ENCODE assay signal across 34 cellular contexts in the genomic region with DNA sequence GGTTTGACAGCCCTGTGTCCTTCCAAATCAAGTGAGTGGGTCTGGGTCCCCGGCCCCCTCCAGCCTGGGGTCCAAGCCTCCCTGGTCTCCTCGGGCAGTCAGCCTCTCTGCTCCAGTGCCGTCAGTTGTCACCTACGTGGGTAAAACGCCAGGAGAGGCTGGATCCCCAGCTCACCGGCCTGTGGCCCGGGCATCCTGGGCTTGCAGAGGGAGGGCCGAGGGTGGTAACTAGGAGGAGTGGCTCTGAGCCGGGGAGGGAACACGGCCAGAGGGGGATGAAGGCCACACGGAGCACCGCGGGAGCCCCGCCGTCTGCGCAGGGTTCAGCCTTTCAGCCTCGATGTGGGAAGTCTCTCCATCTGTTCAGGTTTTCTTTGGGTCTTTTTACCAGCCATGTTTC. TPM values are rescaled to one million over a fixed set of nuclear protein-coding genes. Genes with fewer than 3 reads are reported as not detected.
DNase-seq lines count a peak whose midpoint lies in the region; ATAC-seq and TF ChIP-seq lines count a peak whose summit lies in the region.
"Had no signal": no experiment of that assay in that cellular context is flagged by ENCODE, and none has a peak within 500 bp of the region (broad histone marks: within the 10 kb centered on the region; RNA-seq: fewer than 3 reads in every experiment).

No MANE protein-coding gene starts in this region.

- peaks cover 50% of the 10 kb centered on the region for H3K27me3 Mint-ChIP-seq in CD4-positive, alpha-beta T cell

- no peak for ATAC-seq in CD4-positive, alpha-beta T cell (ENCODE audit: poor library complexity)
- ATAC-seq: esophagus mucosa; foreskin keratinocyte; natural killer cell treated with Interleukin-12 subunit alpha and Interleukin-12 subunit beta and Interleukin-15 and Interleukin-18, amount 100 ng/mL, for 72 hours had no signal

- CTCF ChIA-PET in CD4-positive, alpha-beta T cell (lab: Charles Lee): no interaction called here

- WGBS in neuronal stem cell (ENCODE audit: extremely low coverage in 2 of 2, insufficient read length in 2 of 2, insufficient replicate concordance in 1 of 2), 2 donors: no CpG with 5 or more reads among the region's 17 CpGs

- no peak overlapping the region for H2BK120ac ChIP-seq in neuronal stem cell (ENCODE audit: low read depth, low read length)

- no peak overlapping the region for H2BK5ac ChIP-seq in neuronal stem cell (ENCODE audit: low read length)

- no peaks in the 10 kb centered on the region for H3K79me1 ChIP-seq in neuronal stem cell (ENCODE audit: low read depth, low read length)

- H3K4ac ChIP-seq in neuronal stem cell (ENCODE audit: low read length): no peak overlapping the region

- TF ChIP-seq POLR2A in Raji (IDR thresholded peaks at IDR 0.05; ENCODE audit: insufficient read depth, low read depth, low read length): 0 out of 2 replicates have a peak, but pooled peaks have one; percentile 22

- peaks cover 10% of the 10 kb centered on the region for H3K4me1 Mint-ChIP-seq in CD4-positive, alpha-beta T cell (ENCODE audit: low read depth)

- no peak overlapping the region for H3K4me3 Mint-ChIP-seq in CD4-positive, alpha-beta T cell
- H3K4me3 Mint-ChIP-seq: activated B cell treated with CpG ODN at 0.5 μM for 24 hours; activated naive CD4-positive, alpha-beta T cell treated with anti-CD3 and anti-CD28 coated beads, Interleukin-2, amount 50 U/mL, for 24 hours; CD8-positive, alpha-beta memory T cell; endodermal cell; natural killer cell treated with Interleukin-12 subunit alpha and Interleukin-12 subunit beta and Interleukin-15 and Interleukin-18, amount 100 ng/mL, for 72 hours had no signal

- no peak overlapping the region for H3K14ac ChIP-seq in neuronal stem cell (ENCODE audit: low read length)

- intact Hi-C loops in left ventricle myocardium inferior (cut with micrococcal nuclease): no loop called here
- intact Hi-C loops in CD4-positive, alpha-beta T cell (cut with DNase I, micrococcal nuclease): no loop called here

- no peaks in the 10 kb centered on the region for H3K9me3 Mint-ChIP-seq in CD4-positive, alpha-beta T cell
- H3K9me3 Mint-ChIP-seq: activated B cell treated with CpG ODN at 0.5 μM for 24 hours; activated naive CD4-positive, alpha-beta T cell treated with anti-CD3 and anti-CD28 coated beads, Interleukin-2, amount 50 U/mL, for 24 hours; CD8-positive, alpha-beta memory T cell; endodermal cell; natural killer cell treated with Interleukin-12 subunit alpha and Interleukin-12 subunit beta and Interleukin-15 and Interleukin-18, amount 100 ng/mL, for 72 hours had no signal

- peak overlapping the region; percentile 14 for H2BK12ac ChIP-seq in neuronal stem cell (ENCODE audit: low read length)

- no peak overlapping the region for H3K27ac Mint-ChIP-seq in CD4-positive, alpha-beta T cell
- H3K27ac Mint-ChIP-seq: activated B cell treated with CpG ODN at 0.5 μM for 24 hours; activated naive CD4-positive, alpha-beta T cell treated with anti-CD3 and anti-CD28 coated beads, Interleukin-2, amount 50 U/mL, for 24 hours; CD8-positive, alpha-beta memory T cell; endodermal cell; natural killer cell treated with Interleukin-12 subunit alpha and Interleukin-12 subunit beta and Interleukin-15 and Interleukin-18, amount 100 ng/mL, for 72 hours had no signal

- H3K36me3 ChIP-seq in left ventricle myocardium inferior: no peaks in the 10 kb centered on the region
- H3K36me3 ChIP-seq in neuronal stem cell (replicated peaks in 1 of 2; ENCODE audit: control insufficient read depth in 2 of 2, insufficient read depth in 2 of 2, low read length in 2 of 2): no peaks in the 10 kb centered on the region
- H3K36me3 ChIP-seq: breast epithelium, transverse colon had no signal

- H2BK15ac ChIP-seq in neuronal stem cell (ENCODE audit: low read length): peak overlapping the region; percentile 12

- H3K9ac ChIP-seq in neuronal stem cell (ENCODE audit: low read depth, low read length, poor library complexity): peak overlapping the region; percentile 13

- H3K4me1 ChIP-seq in left ventricle myocardium inferior (no peaks in the 10 kb centered on the region), neuronal stem cell (ENCODE audit: control insufficient read depth in 2 of 2, insufficient read depth in 1 of 2, low read depth in 1 of 2, low read length in 2 of 2) (peaks cover 20 to 25% of the 10 kb centered on the region in 2 donors)
- H3K4me1 ChIP-seq: breast epithelium, foreskin keratinocyte had no signal

- H4K8ac ChIP-seq in neuronal stem cell (ENCODE audit: low read depth, low read length): no peak overlapping the region

- no peak overlapping the region for H4K91ac ChIP-seq in neuronal stem cell (ENCODE audit: low read depth, low read length, poor library complexity)

- H3K27ac ChIP-seq in left ventricle myocardium inferior (replicated peaks) (no peak overlapping the region), neuronal stem cell (replicated peaks; ENCODE audit: low read length) (no peak overlapping the region)
- H3K27ac ChIP-seq in CD4-positive, alpha-beta T cell (ENCODE audit: low read depth, low read length): no peak overlapping the region
- H3K27ac ChIP-seq: breast epithelium, foreskin keratinocyte, PC-9, transverse colon had no signal

- no peak overlapping the region for H3K23ac ChIP-seq in neuronal stem cell (ENCODE audit: low read depth, low read length, poor library complexity)

- peak overlapping the region; percentile 33 for H2AFZ ChIP-seq in neuronal stem cell (ENCODE audit: low read length)
- H2AFZ ChIP-seq: PC-9 had no signal

- H3K27me3 ChIP-seq in left ventricle myocardium inferior (ENCODE audit: low read depth): peaks cover 100% of the 10 kb centered on the region
- H3K27me3 ChIP-seq in neuronal stem cell (ENCODE audit: control insufficient read depth in 3 of 3, insufficient read depth in 3 of 3, low read depth in 1 of 3, low read length in 3 of 3): peaks cover 0 to 6% (median 6%) of the 10 kb centered on the region in 3 experiments
- no peaks in the 10 kb centered on the region for H3K27me3 ChIP-seq in CD4-positive, alpha-beta T cell (ENCODE audit: control insufficient read depth, insufficient read depth, low read length)

- no peaks in the 10 kb centered on the region for H3K36me3 Mint-ChIP-seq in CD4-positive, alpha-beta T cell (ENCODE audit: low read depth)
- H3K36me3 Mint-ChIP-seq: activated naive CD4-positive, alpha-beta T cell treated with anti-CD3 and anti-CD28 coated beads, Interleukin-2, amount 50 U/mL, for 24 hours; CD8-positive, alpha-beta memory T cell; natural killer cell treated with Interleukin-12 subunit alpha and Interleukin-12 subunit beta and Interleukin-15 and Interleukin-18, amount 100 ng/mL, for 72 hours had no signal

- H3K18ac ChIP-seq in neuronal stem cell (ENCODE audit: low read length): peak overlapping the region; percentile 24

- DNase-seq in NCI-H82 (lab: John Stamatoyannopoulos, UW) (peak; percentile 48), NCI-H82 treated with DMSO at 0.1 percent for 48 hours (lab: John Stamatoyannopoulos, UW; ENCODE audit: unreplicated experiment) (no peak), left ventricle myocardium inferior (peak; percentile 8), neuronal stem cell (ENCODE audit: low spot score) (no peak), DMS79 (lab: John Stamatoyannopoulos, UW) (no peak), foreskin fibroblast (no peak)
- DNase-seq in CD4-positive, alpha-beta T cell: no peak
- DNase-seq: activated B cell treated with CpG ODN at 0.5 μM for 24 hours; activated CD4-positive, alpha-beta T cell treated with anti-CD3 and anti-CD28 coated beads, Interleukin-2, amount 50 U/mL, for 4 hours; activated CD8-positive, alpha-beta memory T cell treated with anti-CD3 and anti-CD28 coated beads, Interleukin-2, amount 50 U/mL, for 4 hours; amygdala; cortex of kidney; endodermal cell; foreskin keratinocyte; GDM1; HCEC 1CT; NCI-H1092; NCI-H2081; NCI-H446; PC-9; stimulated activated CD4-positive, alpha-beta T cell treated with anti-CD3 and anti-CD28 coated beads, Interleukin-2, amount 100 ng/mL, for 48 hours; SW 1271; T1000; transverse colon had no signal

- no peak overlapping the region for H3K4me2 ChIP-seq in neuronal stem cell (ENCODE audit: insufficient read depth, low read length, poor library complexity, severe bottlenecking)
- H3K4me2 ChIP-seq: PC-9, smooth muscle cell had no signal

- H3K4me3 ChIP-seq in left ventricle myocardium inferior (no peak overlapping the region), neuronal stem cell (ENCODE audit: low read length in 2 of 2) (no peak overlapping the region), foreskin fibroblast (ENCODE audit: low read depth in 1 of 2, low read length in 2 of 2) (no peak overlapping the region)
- H3K4me3 ChIP-seq: breast epithelium, PC-9, smooth muscle cell, transverse colon had no signal

- H2AK5ac ChIP-seq in neuronal stem cell (ENCODE audit: low read depth, low read length): peak overlapping the region; percentile 96

- H3K9me3 ChIP-seq in left ventricle myocardium inferior (replicated peaks) (no peaks in the 10 kb centered on the region), neuronal stem cell (replicated peaks in 1 of 2; ENCODE audit: control insufficient read depth in 2 of 2, insufficient read depth in 1 of 2, low read depth in 1 of 2, low read length in 2 of 2) (peaks cover 1 to 6% of the 10 kb centered on the region in 2 donors)
- no peaks in the 10 kb centered on the region for H3K9me3 ChIP-seq in CD4-positive, alpha-beta T cell (ENCODE audit: control insufficient read depth, low read length)
- H3K9me3 ChIP-seq: breast epithelium, transverse colon had no signal

- no peak for TF ChIP-seq CTCF in left ventricle myocardium inferior (IDR thresholded peaks at IDR 0.05; ENCODE audit: borderline replicate concordance)
- TF ChIP-seq CTCF in foreskin fibroblast (IDR thresholded peaks at IDR 0.05; ENCODE audit: low read depth, low read length): no peak
- no peak for TF ChIP-seq CTCF in CD4-positive, alpha-beta T cell (IDR thresholded peaks at IDR 0.05)

- POLR2A ChIA-PET in CD4-positive, alpha-beta T cell (lab: Charles Lee): no interaction called here

RNA-seq across cellular contexts. Expression of gene BHLHE23, which starts 29.5 kb away (rescaled TPM):
- total RNA-seq in left ventricle myocardium inferior: not detected
- polyA plus RNA-seq in neuronal stem cell (2013, experiment 1 of 2): not detected
- polyA plus RNA-seq in neuronal stem cell (2013, experiment 2 of 2): not detected
- not detected for total RNA-seq in CD4-positive, alpha-beta T cell
- total RNA-seq: A172; activated B cell treated with CpG ODN at 0.5 μM for 24 hours; breast epithelium; CD8-positive, alpha-beta memory T cell; endodermal cell; esophagus mucosa; foreskin keratinocyte; natural killer cell treated with Interleukin-12 subunit alpha and Interleukin-12 subunit beta and Interleukin-15 and Interleukin-18, amount 100 ng/mL, for 72 hours; osteocyte; PC-9; renal cortical epithelial cell; smooth muscle cell; transverse colon had no signal
- polyA plus RNA-seq: CD8-positive, alpha-beta memory T cell; foreskin keratinocyte; smooth muscle cell had no signal

Comparison
In these comparisons a context has a peak if more than half of its experiments do, and no peak if none do; other contexts are left out.
1. DNase-seq: peak in NCI-H82 (single experiment) and left ventricle myocardium inferior (single experiment); none in NCI-H82 treated with DMSO at 0.1 percent for 48 hours (single experiment), neuronal stem cell (single experiment), DMS79 (single experiment), foreskin fibroblast (0 of 2) and CD4-positive, alpha-beta T cell (0 of 10).